20 cellular contexts compared by ENCODE assay signal in the genomic region with DNA sequence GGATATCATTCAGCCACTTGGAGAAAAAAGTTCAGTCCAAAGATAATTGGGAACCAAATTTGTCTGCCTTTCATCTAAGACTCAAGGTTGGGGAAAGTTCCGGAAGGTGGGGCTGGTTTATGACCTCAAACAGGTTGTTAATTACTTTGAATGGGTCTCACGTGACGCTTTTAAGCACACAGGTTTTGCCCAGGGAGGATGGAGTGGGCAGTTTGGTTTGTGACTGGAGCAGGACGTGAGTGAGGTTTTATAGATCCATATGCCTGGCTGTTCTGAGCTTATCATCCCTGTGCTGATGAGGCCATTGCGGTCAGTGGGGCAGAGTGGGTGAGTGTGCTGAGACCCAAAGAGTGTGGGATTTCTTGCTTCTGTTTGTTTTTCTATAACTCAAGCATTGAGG.
"Had no signal": no experiment of that assay in that cellular context is flagged by ENCODE, and none has a peak within 500 bp of the region (broad histone marks: within the 10 kb centered on the region; RNA-seq: fewer than 3 reads in every experiment).

No MANE protein-coding gene starts in this region.

- H3K27ac Mint-ChIP-seq: nephron progenitor cell; stimulated activated effector memory CD8-positive, alpha-beta T cell treated with anti-CD3 and anti-CD28 coated beads, Interleukin-12 subunit alpha, Interleukin-12 subunit beta, amount 100 ng/mL, for 72 hours had no signal

- H3K9me3 ChIP-seq: neutrophil, suprapubic skin, thyroid gland had no signal

- H3K4me1 Mint-ChIP-seq: stimulated activated effector memory CD8-positive, alpha-beta T cell treated with anti-CD3 and anti-CD28 coated beads, Interleukin-12 subunit alpha, Interleukin-12 subunit beta, amount 100 ng/mL, for 72 hours had no signal

- H3K36me3 Mint-ChIP-seq: naive thymus-derived CD4-positive, alpha-beta T cell; stimulated activated effector memory CD8-positive, alpha-beta T cell treated with anti-CD3 and anti-CD28 coated beads, Interleukin-12 subunit alpha, Interleukin-12 subunit beta, amount 100 ng/mL, for 72 hours had no signal

- H3K9me3 Mint-ChIP-seq: stimulated activated effector memory CD8-positive, alpha-beta T cell treated with anti-CD3 and anti-CD28 coated beads, Interleukin-12 subunit alpha, Interleukin-12 subunit beta, amount 100 ng/mL, for 72 hours had no signal

- ATAC-seq: heart left ventricle; naive thymus-derived CD4-positive, alpha-beta T cell; stimulated activated effector memory CD8-positive, alpha-beta T cell treated with anti-CD3 and anti-CD28 coated beads, Interleukin-12 subunit alpha, Interleukin-12 subunit beta, amount 100 ng/mL, for 72 hours; stimulated activated naive CD8-positive, alpha-beta T cell treated with anti-CD3 and anti-CD28 coated beads, Interleukin-15, Interleukin-2, amounts not matched to agents 100 U/mL and 50 U/mL, for 24 hours had no signal

- H3K4me3 ChIP-seq: heart left ventricle, left ventricle myocardium inferior, lung, right atrium auricular region, suprapubic skin, thyroid gland had no signal

- H3K36me3 ChIP-seq: heart left ventricle, left ventricle myocardium inferior, neutrophil, right atrium auricular region, suprapubic skin, thyroid gland had no signal

- H3K27ac ChIP-seq: heart left ventricle, left ventricle myocardium inferior, neutrophil, right atrium auricular region, suprapubic skin, thyroid gland had no signal

- DNase-seq: cerebellar nuclear complex; dermis blood vessel endothelial cell; effector CD4-positive, alpha-beta T cell; foreskin melanocyte; heart left ventricle; hypothalamus; left ventricle myocardium inferior; mesenchymal stem cell; midbrain; naive thymus-derived CD4-positive, alpha-beta T cell; nephron progenitor cell; stimulated activated CD4-positive, alpha-beta T cell treated with anti-CD3 and anti-CD28 coated beads, Interleukin-4, amount 100 ng/mL, for 1 hour; stimulated activated CD8-positive, alpha-beta memory T cell treated with anti-CD3 and anti-CD28 coated beads, Interleukin-4, amount 100 ng/mL, for 48 hours; stimulated activated naive CD8-positive, alpha-beta T cell treated with anti-CD3 and anti-CD28 coated beads, Interleukin-15, Interleukin-2, amounts not matched to agents 100 U/mL and 50 U/mL, for 24 hours; thyroid gland had no signal

- H3K27me3 ChIP-seq: heart left ventricle, right atrium auricular region, thyroid gland had no signal

- H3K4me1 ChIP-seq: heart left ventricle, left ventricle myocardium inferior, right atrium auricular region, suprapubic skin, thyroid gland had no signal

- H3K4me3 Mint-ChIP-seq: naive thymus-derived CD4-positive, alpha-beta T cell; nephron progenitor cell; stimulated activated effector memory CD8-positive, alpha-beta T cell treated with anti-CD3 and anti-CD28 coated beads, Interleukin-12 subunit alpha, Interleukin-12 subunit beta, amount 100 ng/mL, for 72 hours had no signal
